10 cellular contexts compared by ENCODE assay signal in the genomic region with DNA sequence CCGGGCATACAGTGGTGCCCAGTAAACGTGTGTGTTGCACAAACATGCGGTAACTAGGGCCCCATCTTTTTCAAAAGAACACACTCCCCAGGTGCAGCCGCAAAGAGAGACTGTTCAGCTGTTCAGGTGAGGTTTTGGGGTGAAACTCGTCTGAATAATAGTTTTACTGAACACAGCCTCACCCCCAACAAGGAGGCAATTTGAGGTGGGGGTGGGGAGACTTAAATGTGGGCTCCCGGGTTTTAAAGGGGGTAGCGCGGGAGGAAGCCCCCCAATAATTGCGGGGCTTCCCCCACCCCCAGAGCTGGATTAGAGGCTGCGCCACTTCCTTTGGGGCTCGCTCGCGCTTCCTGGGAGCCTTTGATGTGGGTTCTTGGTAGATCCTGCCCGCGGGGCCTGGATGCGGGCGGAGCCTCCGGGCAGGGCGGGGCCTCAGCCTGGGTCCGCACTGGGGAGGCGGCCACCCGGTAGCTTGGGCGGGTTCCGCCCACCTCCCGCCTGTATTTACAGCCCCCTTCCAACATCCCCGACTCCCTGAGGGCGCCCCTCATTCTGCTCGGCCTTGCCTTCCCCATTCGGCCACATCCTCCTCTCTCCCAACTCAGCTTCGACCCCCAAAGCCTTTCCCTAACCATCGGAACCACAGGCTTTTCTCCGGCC. TPM values are rescaled to one million over a fixed set of nuclear protein-coding genes. Genes with fewer than 3 reads are reported as not detected.
A peak's percentile ranks its signal among the peaks of the same experiment; 100 is the strongest.
DNase-seq lines count a peak whose midpoint lies in the region; ATAC-seq, FAIRE-seq and TF ChIP-seq lines count a peak whose summit lies in the region.
"Had no signal": no experiment of that assay in that cellular context is flagged by ENCODE, and none has a peak within 500 bp of the region (broad histone marks: within the 10 kb centered on the region; RNA-seq: fewer than 3 reads in every experiment).

No MANE protein-coding gene starts in this region.

- WGBS in small intestine, 3 donors, result 23 to 37% (median 31%) methylated on average over 26 to 32 of the region's 32 CpGs

- intact Hi-C loops in activated CD4-positive, alpha-beta T cell treated with anti-CD3 and anti-CD28 coated beads for 36 hours (cut with DNase I, micrococcal nuclease), result no loop called here

- H3K27me3 ChIP-seq in DND-41 (ENCODE audit: insufficient read depth, low read length, poor library complexity), result peaks cover 16% of the 10 kb centered on the region
- no peaks in the 10 kb centered on the region for H3K27me3 ChIP-seq in small intestine (ENCODE audit: control insufficient read depth in 2 of 2, insufficient read depth in 2 of 2, low read length in 2 of 2)
- H3K27me3 ChIP-seq: sigmoid colon had no signal

- no peaks in the 10 kb centered on the region for H3K36me3 ChIP-seq in DND-41 (ENCODE audit: insufficient read depth, low read length)
- no peaks in the 10 kb centered on the region for H3K36me3 ChIP-seq in small intestine (ENCODE audit: control insufficient read depth in 2 of 2, insufficient read depth in 2 of 2, low read length in 2 of 2)
- H3K36me3 ChIP-seq: sigmoid colon had no signal

- no peak for TF ChIP-seq CTCF in DND-41 (IDR thresholded peaks at IDR 0.05; ENCODE audit: borderline replicate concordance, extremely low read depth, low read length, poor library complexity, severe bottlenecking)
- TF ChIP-seq CTCF in D721Med (IDR thresholded peaks at IDR 0.05; ENCODE audit: insufficient read depth, missing control alignments), result no peak

- no peaks in the 10 kb centered on the region for H3K9me3 ChIP-seq in DND-41 (ENCODE audit: insufficient read depth, low read length, severe bottlenecking)
- H3K9me3 ChIP-seq in small intestine (ENCODE audit: control insufficient read depth, low read depth), result no peaks in the 10 kb centered on the region
- H3K9me3 ChIP-seq: sigmoid colon had no signal

- no peaks in the 10 kb centered on the region for H3K36me3 Mint-ChIP-seq in activated CD4-positive, alpha-beta T cell treated with anti-CD3 and anti-CD28 coated beads for 36 hours (ENCODE audit: low read depth)

- H3K27ac Mint-ChIP-seq in activated CD4-positive, alpha-beta T cell treated with anti-CD3 and anti-CD28 coated beads for 36 hours, result no peak overlapping the region

- H4K20me1 ChIP-seq in DND-41 (ENCODE audit: insufficient read depth, low read length), result peaks cover 46% of the 10 kb centered on the region

- DNase-seq in DND-41 (peak; percentile 88), small intestine (peak; percentile 66), D721Med (ENCODE audit: insufficient read length, low spot score) (no peak)
- DNase-seq in activated CD4-positive, alpha-beta T cell treated with anti-CD3 and anti-CD28 coated beads for 36 hours, result peak; percentile 67
- peak; percentile 72 for DNase-seq in central memory CD4-positive, alpha-beta T cell
- DNase-seq: foreskin melanocyte, sigmoid colon had no signal

- no peak for FAIRE-seq in small intestine (lab: Jason Lieb, UNC)
- no peak for FAIRE-seq in D721Med (lab: Jason Lieb, UNC)

- ATAC-seq in DND-41 (ENCODE audit: insufficient read depth, low read depth) (peak; percentile 90), GM21717 (IDR thresholded peaks at IDR 0.05; ENCODE audit: unreplicated experiment) (no peak), GM21825 (IDR thresholded peaks at IDR 0.05; ENCODE audit: unreplicated experiment) (no peak), HG02885 (IDR thresholded peaks at IDR 0.05; ENCODE audit: poor library complexity, unreplicated experiment) (no peak)
- peak; percentile 54 for ATAC-seq in activated CD4-positive, alpha-beta T cell treated with anti-CD3 and anti-CD28 coated beads for 36 hours

- no peak overlapping the region for H3K9ac ChIP-seq in DND-41 (ENCODE audit: low read depth, low read length)

- no peaks in the 10 kb centered on the region for H3K9me3 Mint-ChIP-seq in activated CD4-positive, alpha-beta T cell treated with anti-CD3 and anti-CD28 coated beads for 36 hours (ENCODE audit: low read depth)

- POLR2A ChIA-PET in activated CD4-positive, alpha-beta T cell treated with anti-CD3 and anti-CD28 coated beads for 36 hours (lab: Charles Lee), result interaction anchor here (0.6 kb wide), 1 partner anchor 145 kb away, joined by 3 read pairs; no protein-coding TSS in a partner anchor

- H3K4me1 Mint-ChIP-seq in activated CD4-positive, alpha-beta T cell treated with anti-CD3 and anti-CD28 coated beads for 36 hours, result peaks cover 62% of the 10 kb centered on the region

- no peak overlapping the region for H2AFZ ChIP-seq in DND-41 (ENCODE audit: low read depth, low read length)

- H3K4me2 ChIP-seq in DND-41 (ENCODE audit: insufficient read depth, low read length), result peak overlapping the region; percentile 55

- H3K4me3 ChIP-seq in DND-41 (ENCODE audit: low read depth in 1 of 2, low read length in 2 of 2), result peak overlapping the region in 1 of 2 experiments; percentile 24; a peak in 1 of 4 replicates
- H3K4me3 ChIP-seq in small intestine (ENCODE audit: low read depth in 1 of 2, low read length in 2 of 2), result peak overlapping the region in 1 of 2 donors; percentile 2
- H3K4me3 ChIP-seq: sigmoid colon had no signal

- no peaks in the 10 kb centered on the region for H3K79me2 ChIP-seq in DND-41 (ENCODE audit: insufficient read depth, low read length)

- CTCF ChIA-PET in activated CD4-positive, alpha-beta T cell treated with anti-CD3 and anti-CD28 coated beads for 36 hours (lab: Charles Lee), result interaction anchor here (0.6 to 3.0 kb wide), 2 partner anchors 24 to 83 kb away, joined by 3 to 12 read pairs; no protein-coding TSS in a partner anchor

- H3K27ac ChIP-seq in DND-41 (ENCODE audit: low read length) (no peak overlapping the region), small intestine (ENCODE audit: low read depth in 1 of 2, low read length in 1 of 2) (peak overlapping the region in 1 of 2 donors; percentile 46)
- H3K27ac ChIP-seq: sigmoid colon had no signal

- peaks cover 17% of the 10 kb centered on the region for H3K4me1 ChIP-seq in DND-41 (ENCODE audit: insufficient read depth, low read length)
- peaks cover 7 to 8% of the 10 kb centered on the region in 2 donors for H3K4me1 ChIP-seq in small intestine (ENCODE audit: control insufficient read depth in 2 of 2, insufficient read depth in 1 of 2, low read depth in 1 of 2, low read length in 1 of 2)

- peak overlapping the region; percentile 21 for H3K4me3 Mint-ChIP-seq in activated CD4-positive, alpha-beta T cell treated with anti-CD3 and anti-CD28 coated beads for 36 hours

- no peaks in the 10 kb centered on the region for H3K27me3 Mint-ChIP-seq in activated CD4-positive, alpha-beta T cell treated with anti-CD3 and anti-CD28 coated beads for 36 hours

RNA-seq across cellular contexts. Expression of a gene that starts 6.4 kb away (rescaled TPM):
- total RNA-seq in activated CD4-positive, alpha-beta T cell treated with anti-CD3 and anti-CD28 coated beads for 36 hours, result under 1 TPM; 0.19 to 0.21 TPM
- 10 to 100 TPM; 16.4 to 23.8 (median 23.3) TPM for polyA plus RNA-seq in small intestine

RNA-seq across cellular contexts. Expression of a gene that starts 50.2 kb away (rescaled TPM):
- total RNA-seq in activated CD4-positive, alpha-beta T cell treated with anti-CD3 and anti-CD28 coated beads for 36 hours, result 1 to 10 TPM; 4.9 to 6.5 TPM
- 10 to 100 TPM in 1 of 3 donors, 1 to 10 TPM in 2; 2.2 to 10.4 (median 4.6) TPM for polyA plus RNA-seq in small intestine

Comparison
In these comparisons a context has a peak if more than half of its experiments do, and no peak if none do; other contexts are left out.
1. ATAC-seq: peak in DND-41 (single experiment) and activated CD4-positive, alpha-beta T cell treated with anti-CD3 and anti-CD28 coated beads for 36 hours (single experiment); none in GM21717 (single experiment), GM21825 (single experiment) and HG02885 (single experiment).